21 cellular contexts compared by ENCODE assay signal in the genomic region with DNA sequence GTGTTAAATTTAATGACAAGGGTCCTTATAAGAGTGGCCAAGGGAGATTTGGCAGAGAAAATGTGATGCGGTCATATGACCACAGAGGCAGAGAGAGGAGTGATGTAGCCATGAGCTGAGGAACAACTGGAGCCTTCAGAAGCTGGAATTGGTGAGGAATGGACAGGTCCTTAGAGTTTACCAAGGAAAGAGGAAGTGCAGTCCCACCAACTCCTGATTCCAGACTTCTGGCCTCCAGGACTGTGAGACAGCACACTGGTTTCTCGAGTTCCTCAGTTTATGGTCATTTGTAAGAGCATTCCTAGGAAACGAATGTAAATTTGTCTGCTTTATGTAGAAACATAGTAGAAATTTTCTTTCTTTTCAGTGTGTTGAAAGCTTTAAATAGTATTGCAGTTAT.
"Had no signal": no experiment of that assay in that cellular context is flagged by ENCODE, and none has a peak within 500 bp of the region (broad histone marks: within the 10 kb centered on the region; RNA-seq: fewer than 3 reads in every experiment).

No MANE protein-coding gene starts in this region.

- DNase-seq: activated CD4-positive, alpha-beta T cell treated with anti-CD3 and anti-CD28 coated beads, Interleukin-2, amount 50 U/mL, for 1 hour; activated CD4-positive, CD25-positive, alpha-beta regulatory T cell treated with anti-CD3 and anti-CD28 coated beads, Interleukin-2, amount 50 U/mL, for 72 hours; activated CD8-positive, alpha-beta T cell treated with anti-CD3 and anti-CD28 coated beads, Interleukin-2, amount 10 ng/mL, durations not matched to agents 7 days and 5 days; activated gamma-delta T cell; activated naive CD4-positive, alpha-beta T cell treated with anti-CD3 and anti-CD28 coated beads, Interleukin-2, amount 50 U/mL, for 16 hours; activated naive CD8-positive, alpha-beta T cell treated with anti-CD3 and anti-CD28 coated beads, Interleukin-2, amount 50 U/mL, for 24 hours; effector CD8-positive, alpha-beta T cell; foreskin keratinocyte; glutamatergic neuron; left colon; naive thymus-derived CD4-positive, alpha-beta T cell; small intestine; stimulated activated CD4-positive, alpha-beta T cell treated with anti-CD3 and anti-CD28 coated beads, Interleukin-15, amount 100 ng/mL, for 24 hours; stomach; transverse colon had no signal

- H2AFZ ChIP-seq: hepatocyte had no signal

- H3K27me3 Mint-ChIP-seq: activated naive CD8-positive, alpha-beta T cell treated with anti-CD3 and anti-CD28 coated beads, Interleukin-2, amount 50 U/mL, for 24 hours; naive thymus-derived CD4-positive, alpha-beta T cell; stimulated activated memory B cell treated with anti-CD40 and anti-IgM and Interleukin-4, amounts not matched to agents 10 μg/mL and 1 μg/mL and 100 μg/mL, for 72 hours had no signal

- H3K36me3 ChIP-seq: stomach, transverse colon had no signal

- H3K79me2 ChIP-seq: hepatocyte had no signal

- H3K9me3 Mint-ChIP-seq: neural crest cell had no signal

- H3K27ac ChIP-seq: foreskin keratinocyte, hepatocyte, stomach, transverse colon, VCaP had no signal

- H3K4me1 ChIP-seq: foreskin keratinocyte, stomach, transverse colon had no signal

- H3K4me3 ChIP-seq: hepatocyte, stomach, transverse colon had no signal

- H3K27ac Mint-ChIP-seq: activated CD8-positive, alpha-beta T cell treated with anti-CD3 and anti-CD28 coated beads, Interleukin-2, amount 10 ng/mL, durations not matched to agents 7 days and 5 days; activated naive CD8-positive, alpha-beta T cell treated with anti-CD3 and anti-CD28 coated beads, Interleukin-2, amount 50 U/mL, for 24 hours; activated T-helper 1 cell treated with anti-CD3 and anti-CD28 coated beads, Interleukin-12 subunit alpha, Interleukin-12 subunit beta, Interleukin-2, Interleukin-4 antibody, amounts not matched to agents 30 ng/mL and 10 ng/mL and 1 ng/mL, durations not matched to agents 14 hours and 24 hours and 36 hours; naive thymus-derived CD4-positive, alpha-beta T cell; stimulated activated memory B cell treated with anti-CD40 and anti-IgM and Interleukin-4, amounts not matched to agents 10 μg/mL and 1 μg/mL and 100 μg/mL, for 72 hours had no signal

- H3K4me3 Mint-ChIP-seq: activated CD8-positive, alpha-beta T cell treated with anti-CD3 and anti-CD28 coated beads, Interleukin-2, amount 10 ng/mL, durations not matched to agents 7 days and 5 days; activated naive CD8-positive, alpha-beta T cell treated with anti-CD3 and anti-CD28 coated beads, Interleukin-2, amount 50 U/mL, for 24 hours; activated T-helper 1 cell treated with anti-CD3 and anti-CD28 coated beads, Interleukin-12 subunit alpha, Interleukin-12 subunit beta, Interleukin-2, Interleukin-4 antibody, amounts not matched to agents 30 ng/mL and 10 ng/mL and 1 ng/mL, durations not matched to agents 14 hours and 24 hours and 36 hours; naive thymus-derived CD4-positive, alpha-beta T cell; neural crest cell; stimulated activated memory B cell treated with anti-CD40 and anti-IgM and Interleukin-4, amounts not matched to agents 10 μg/mL and 1 μg/mL and 100 μg/mL, for 72 hours had no signal

- H3K27me3 ChIP-seq: foreskin keratinocyte, hepatocyte, stomach, transverse colon had no signal

- FAIRE-seq: small intestine had no signal

- ATAC-seq: activated CD8-positive, alpha-beta T cell treated with anti-CD3 and anti-CD28 coated beads, Interleukin-2, amount 10 ng/mL, durations not matched to agents 7 days and 5 days; activated naive CD8-positive, alpha-beta T cell treated with anti-CD3 and anti-CD28 coated beads, Interleukin-2, amount 50 U/mL, for 24 hours; foreskin keratinocyte; left colon; naive thymus-derived CD4-positive, alpha-beta T cell; sciatic nerve; stimulated activated memory B cell treated with anti-CD40 and anti-IgM and Interleukin-4, amounts not matched to agents 10 μg/mL and 1 μg/mL and 100 μg/mL, for 72 hours had no signal

- H3K4me2 ChIP-seq: hepatocyte had no signal

- H3K4me1 Mint-ChIP-seq: activated naive CD8-positive, alpha-beta T cell treated with anti-CD3 and anti-CD28 coated beads, Interleukin-2, amount 50 U/mL, for 24 hours; naive thymus-derived CD4-positive, alpha-beta T cell; neural crest cell; stimulated activated memory B cell treated with anti-CD40 and anti-IgM and Interleukin-4, amounts not matched to agents 10 μg/mL and 1 μg/mL and 100 μg/mL, for 72 hours had no signal

- H3K36me3 Mint-ChIP-seq: naive thymus-derived CD4-positive, alpha-beta T cell; stimulated activated memory B cell treated with anti-CD40 and anti-IgM and Interleukin-4, amounts not matched to agents 10 μg/mL and 1 μg/mL and 100 μg/mL, for 72 hours had no signal
